In the genomic region with DNA sequence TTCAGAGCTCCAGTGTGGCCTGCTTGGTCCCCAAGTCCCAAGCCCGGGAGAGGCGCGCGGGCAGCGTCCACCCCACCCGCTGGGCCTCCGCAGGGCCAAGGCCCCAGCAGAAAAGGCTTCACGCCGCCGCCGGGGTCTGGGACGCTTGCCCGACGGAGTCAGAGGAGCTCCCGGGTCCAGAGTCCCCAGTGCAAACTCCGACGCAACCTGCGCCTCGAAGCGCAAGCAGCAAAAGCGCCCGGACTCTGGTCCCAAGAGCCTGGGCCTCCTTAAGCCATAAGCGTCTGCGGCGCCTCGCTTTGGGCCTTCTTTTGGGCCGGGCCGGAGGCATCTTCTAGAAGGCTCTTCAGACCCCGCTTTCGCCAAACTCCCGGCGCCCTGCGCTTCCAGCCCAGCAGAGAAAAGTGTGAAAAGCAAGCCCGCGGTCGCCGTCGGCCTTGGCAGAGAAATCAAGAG, we compare ENCODE assay signal across 1 cellular context.
TF ChIP-seq lines count a peak whose summit lies in the region.

No MANE protein-coding gene starts in this region.

TF ChIP-seq in IMR-90, 13 proteins besides CTCF, POLR2A, EP300 and RAD21 (continued from another document):
- TF ChIP-seq, protein P1, sequence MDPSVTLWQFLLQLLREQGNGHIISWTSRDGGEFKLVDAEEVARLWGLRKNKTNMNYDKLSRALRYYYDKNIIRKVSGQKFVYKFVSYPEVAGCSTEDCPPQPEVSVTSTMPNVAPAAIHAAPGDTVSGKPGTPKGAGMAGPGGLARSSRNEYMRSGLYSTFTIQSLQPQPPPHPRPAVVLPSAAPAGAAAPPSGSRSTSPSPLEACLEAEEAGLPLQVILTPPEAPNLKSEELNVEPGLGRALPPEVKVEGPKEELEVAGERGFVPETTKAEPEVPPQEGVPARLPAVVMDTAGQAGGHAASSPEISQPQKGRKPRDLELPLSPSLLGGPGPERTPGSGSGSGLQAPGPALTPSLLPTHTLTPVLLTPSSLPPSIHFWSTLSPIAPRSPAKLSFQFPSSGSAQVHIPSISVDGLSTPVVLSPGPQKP (IDR thresholded peaks at IDR 0.05; ENCODE audit: borderline replicate concordance, low read depth, low read length), result no peak
- TF ChIP-seq MXI1 (IDR thresholded peaks at IDR 0.05; ENCODE audit: borderline replicate concordance, low read depth, low read length) (no peak), RCOR1 (IDR thresholded peaks at IDR 0.05; ENCODE audit: insufficient replicate concordance, low read length) (no peak)
